23 cellular contexts compared by ENCODE assay signal in genomic region chr3:156094391-156094790, GRCh38. TPM values are rescaled to one million over a fixed set of nuclear protein-coding genes. Genes with fewer than 3 reads are reported as not detected.
DNase-seq lines count a peak whose midpoint lies in the region; ATAC-seq, FAIRE-seq and TF ChIP-seq lines count a peak whose summit lies in the region.
"Had no signal": no experiment of that assay in that cellular context is flagged by ENCODE, and none has a peak within 500 bp of the region (broad histone marks: within the 10 kb centered on the region; RNA-seq: fewer than 3 reads in every experiment).

No MANE protein-coding gene starts in this region.

- H3K4me2 ChIP-seq in H1 (ENCODE audit: insufficient read depth in 1 of 2, low read depth in 2 of 2, low read length in 2 of 2) (peak overlapping the region; percentile 9 to 27; a peak in 2 of 4 replicates), HepG2 (ENCODE audit: low read depth, low read length) (peak overlapping the region; percentile 23; the same call in 1 of the 2 replicates), neural progenitor cell (peak overlapping the region; percentile 32)
- H3K4me2 ChIP-seq: A549; BLaER1 treated with 17β-estradiol and CSF1 and Interleukin-3, amounts not matched to agents 10 nM and 100 nM had no signal

- no peak for TF ChIP-seq CTCF in H1 (IDR thresholded peaks at IDR 0.05; ENCODE audit: control extremely low read depth in 1 of 3, insufficient read depth in 1 of 3, low read depth in 1 of 3, low read length in 3 of 3)
- TF ChIP-seq CTCF in HepG2 (CRISPR knock-in tag; IDR thresholded peaks at IDR 0.05) = no peak
- TF ChIP-seq CTCF in neural progenitor cell (IDR thresholded peaks at IDR 0.05) = no peak

- in situ Hi-C loops in HepG2 (cut with HindIII; ENCODE audit: extremely low pct_ligation_motif_present, low pct_unique_long_range_greater_than_20kb) = no loop called here

- no peak for TF ChIP-seq EP300 in H1 (IDR thresholded peaks at IDR 0.05; ENCODE audit: borderline replicate concordance in 1 of 2, low read depth in 2 of 2, low read length in 2 of 2)
- TF ChIP-seq EP300 in HepG2 (IDR thresholded peaks at IDR 0.05; ENCODE audit: low read depth in 2 of 2, low read length in 2 of 2) = no peak
- no peak for TF ChIP-seq EP300 in HepG2 (CRISPR knock-in tag; IDR thresholded peaks at IDR 0.05; ENCODE audit: borderline replicate concordance)

- DNase-seq in H1 (ENCODE audit: low read depth in 1 of 2, low spot score in 2 of 2) = no peak
- DNase-seq in HepG2 (ENCODE audit: low spot score) = no peak
- DNase-seq in neural progenitor cell (ENCODE audit: low spot score) = no peak
- no peak for DNase-seq in activated CD4-positive, alpha-beta T cell treated with anti-CD3 and anti-CD28 coated beads for 48 hours
- DNase-seq in activated T-cell treated with anti-CD3 and anti-CD28 coated beads, Interleukin-2, amount 50 U/mL, for 4 hours = no peak
- DNase-seq: 8988T; ACHN; AML-193; BE2C; CD4-positive, alpha-beta T cell; CD8-positive, alpha-beta memory T cell; DMS 273 treated with DMSO at 0.1 percent for 48 hours; DMS79; EL; GDM1 had no signal

- no peak for TF ChIP-seq RAD21 in H1 (IDR thresholded peaks at IDR 0.05 in 1 of 2, conservative IDR thresholded peaks at IDR 0.05 in 1 of 2; ENCODE audit: low read depth in 2 of 2, low read length in 2 of 2)
- no peak for TF ChIP-seq RAD21 in HepG2 (CRISPR knock-in tag; IDR thresholded peaks at IDR 0.05)

- H3K4me3 ChIP-seq in H1 (ENCODE audit: extremely low read depth in 1 of 4, insufficient read depth in 2 of 4, low read depth in 3 of 4, low read length in 4 of 4) = no peak overlapping the region
- no peak overlapping the region for H3K4me3 ChIP-seq in HepG2 (replicated peaks in 1 of 3; ENCODE audit: insufficient read depth in 1 of 3, low read depth in 2 of 3, low read length in 3 of 3)
- H3K4me3 ChIP-seq in neural progenitor cell = no peak overlapping the region
- H3K4me3 ChIP-seq: A549; BLaER1 treated with 17β-estradiol and CSF1 and Interleukin-3, amounts not matched to agents 10 nM and 100 nM; GM12878 had no signal

- H2BK12ac ChIP-seq in H1 (ENCODE audit: low read depth, low read length) = no peak overlapping the region

- TF ChIP-seq POLR2A in H1 (IDR thresholded peaks at IDR 0.05; ENCODE audit: control extremely low read depth in 1 of 2, low read depth in 2 of 2, low read length in 2 of 2) = no peak
- TF ChIP-seq POLR2A in HepG2 (IDR thresholded peaks at IDR 0.05; ENCODE audit: insufficient read depth in 1 of 2, low read depth in 2 of 2, low read length in 2 of 2) = no peak

- H3K79me2 ChIP-seq in H1 (ENCODE audit: control insufficient read depth in 1 of 2, insufficient read depth in 2 of 2, low read length in 2 of 2) = no peaks in the 10 kb centered on the region
- no peaks in the 10 kb centered on the region for H3K79me2 ChIP-seq in HepG2 (ENCODE audit: insufficient read depth, low read length)
- no peaks in the 10 kb centered on the region for H3K79me2 ChIP-seq in neural progenitor cell (ENCODE audit: low read depth)

- H3K27me3 ChIP-seq in H1 (replicated peaks in 1 of 4; ENCODE audit: control insufficient read depth in 3 of 4, extremely low read depth in 1 of 4, insufficient read depth in 3 of 4, low read length in 3 of 4) = no peaks in the 10 kb centered on the region
- H3K27me3 ChIP-seq in HepG2 (ENCODE audit: control insufficient read depth in 1 of 2, insufficient read depth in 2 of 2, low read length in 2 of 2) = no peaks in the 10 kb centered on the region
- H3K27me3 ChIP-seq in neural progenitor cell = no peaks in the 10 kb centered on the region
- H3K27me3 ChIP-seq: BE2C; BLaER1 treated with 17β-estradiol and CSF1 and Interleukin-3, amounts not matched to agents 10 nM and 100 nM had no signal

- no peak overlapping the region for H4K8ac ChIP-seq in H1 (ENCODE audit: extremely low read depth, insufficient read depth, low read length)

- H3K23ac ChIP-seq in H1 (ENCODE audit: insufficient read length) = no peak overlapping the region

- H2BK15ac ChIP-seq in H1 (ENCODE audit: low read length) = no peak overlapping the region

- H3K27ac Mint-ChIP-seq in neural progenitor cell = no peak overlapping the region
- H3K27ac Mint-ChIP-seq: CD14-positive monocyte; CD4-positive, alpha-beta T cell; CD8-positive, alpha-beta memory T cell; H9 had no signal

- H3K9me3 Mint-ChIP-seq in neural progenitor cell = no peaks in the 10 kb centered on the region
- H3K9me3 Mint-ChIP-seq in activated T-cell treated with anti-CD3 and anti-CD28 coated beads, Interleukin-2, amount 50 U/mL, for 4 hours = no peaks in the 10 kb centered on the region
- H3K9me3 Mint-ChIP-seq: CD4-positive, alpha-beta T cell; H9 had no signal

- no peak overlapping the region for H2BK5ac ChIP-seq in H1 (ENCODE audit: low read depth, low read length)

- BruUV-seq in HepG2 (replicated peaks; lab: Mats Ljungman, UMichigan) = no TSS peak

- H3K36me3 ChIP-seq in H1 (ENCODE audit: control insufficient read depth in 2 of 4, insufficient read depth in 4 of 4, low read length in 3 of 4) = no peaks in the 10 kb centered on the region
- no peaks in the 10 kb centered on the region for H3K36me3 ChIP-seq in HepG2 (replicated peaks in 1 of 2; ENCODE audit: control insufficient read depth in 1 of 2, insufficient read depth in 2 of 2, low read length in 2 of 2)
- no peaks in the 10 kb centered on the region for H3K36me3 ChIP-seq in neural progenitor cell
- H3K36me3 ChIP-seq: BE2C; BLaER1 treated with 17β-estradiol and CSF1 and Interleukin-3, amounts not matched to agents 10 nM and 100 nM had no signal

- H2AFZ ChIP-seq in H1 (ENCODE audit: low read length) (no peak overlapping the region), HepG2 (ENCODE audit: low read length) (no peak overlapping the region), neural progenitor cell (replicated peaks) (peak overlapping the region; percentile 47)

- no peak overlapping the region for H2AK5ac ChIP-seq in H1 (ENCODE audit: low read depth, low read length)

- H4K91ac ChIP-seq in H1 (replicated peaks; ENCODE audit: insufficient read length, low read length) = no peak overlapping the region

- POLR2A ChIA-PET in H1 (lab: Charles Lee; ENCODE audit: partially characterized antibody) (no interaction called here), HepG2 (lab: Yijun Ruan, JAX) (no interaction called here)

- no peaks in the 10 kb centered on the region for H3K23me2 ChIP-seq in H1 (ENCODE audit: low read depth, low read length)

- H3K56ac ChIP-seq in H1 (replicated peaks; ENCODE audit: insufficient read length, low read depth, low read length) = no peak overlapping the region

- no peak overlapping the region for H3K18ac ChIP-seq in H1 (ENCODE audit: extremely low read depth, low read length)

- H3K4me3 Mint-ChIP-seq in neural progenitor cell = no peak overlapping the region
- no peak overlapping the region for H3K4me3 Mint-ChIP-seq in activated T-cell treated with anti-CD3 and anti-CD28 coated beads, Interleukin-2, amount 50 U/mL, for 4 hours
- H3K4me3 Mint-ChIP-seq: CD14-positive monocyte; CD4-positive, alpha-beta T cell; CD8-positive, alpha-beta memory T cell; H9 had no signal

- H3K79me1 ChIP-seq in H1 (ENCODE audit: low read depth, low read length) = no peaks in the 10 kb centered on the region

- peaks cover 2% of the 10 kb centered on the region for H3K27me3 Mint-ChIP-seq in neural progenitor cell (ENCODE audit: insufficient read depth, low read depth)
- H3K27me3 Mint-ChIP-seq in activated T-cell treated with anti-CD3 and anti-CD28 coated beads, Interleukin-2, amount 50 U/mL, for 4 hours (ENCODE audit: low read depth) = peaks cover 11% of the 10 kb centered on the region

- no peak overlapping the region for H2BK20ac ChIP-seq in H1 (ENCODE audit: low read length)

- no peak overlapping the region for H2BK120ac ChIP-seq in H1 (replicated peaks; ENCODE audit: low read depth, low read length)

- ATAC-seq in HepG2 (no peak), GM18868 (IDR thresholded peaks at IDR 0.05; ENCODE audit: unreplicated experiment) (no peak)
- no peak for ATAC-seq in activated T-cell treated with anti-CD3 and anti-CD28 coated beads, Interleukin-2, amount 50 U/mL, for 4 hours
- ATAC-seq: A549, GM12878, HCT116 had no signal

- H3K36me3 Mint-ChIP-seq in neural progenitor cell = no peaks in the 10 kb centered on the region
- H3K36me3 Mint-ChIP-seq in activated T-cell treated with anti-CD3 and anti-CD28 coated beads, Interleukin-2, amount 50 U/mL, for 4 hours (ENCODE audit: insufficient read depth) = no peaks in the 10 kb centered on the region
- H3K36me3 Mint-ChIP-seq: CD14-positive monocyte; CD8-positive, alpha-beta memory T cell had no signal

- no peak overlapping the region for H3K9ac ChIP-seq in H1 (replicated peaks in 1 of 4; ENCODE audit: extremely low read depth in 1 of 4, low read depth in 3 of 4, low read length in 3 of 4)
- H3K9ac ChIP-seq in HepG2 (ENCODE audit: insufficient read depth, low read depth, low read length) = no peak overlapping the region
- H3K9ac ChIP-seq in neural progenitor cell = no peak overlapping the region
- H3K9ac ChIP-seq: BLaER1 treated with 17β-estradiol and CSF1 and Interleukin-3, amounts not matched to agents 10 nM and 100 nM had no signal

- no peak for FAIRE-seq in H1 (lab: Jason Lieb, UNC)
- FAIRE-seq in HepG2 (lab: Jason Lieb, UNC) = no peak
- FAIRE-seq: A549, D721Med, GM12878 had no signal

- CTCF ChIA-PET in H1 (lab: Charles Lee; ENCODE audit: partially characterized antibody) (interaction anchor here (0.8 to 1.9 kb wide), 4 partner anchors 9 to 367 kb away, joined by 3 to 5 read pairs (median 3); no protein-coding TSS in a partner anchor), HepG2 (lab: Yijun Ruan, JAX; ENCODE audit: low intra/inter-chr PET ratio, low total read pairs) (no interaction called here)

- H4K20me1 ChIP-seq in H1 (replicated peaks in 1 of 2; ENCODE audit: control insufficient read depth in 1 of 2, insufficient read depth in 2 of 2, low read length in 2 of 2) (no peaks in the 10 kb centered on the region), HepG2 (ENCODE audit: insufficient read depth, low read length) (no peaks in the 10 kb centered on the region), neural progenitor cell (ENCODE audit: low read depth) (no peaks in the 10 kb centered on the region)
- H4K20me1 ChIP-seq: BLaER1 treated with 17β-estradiol and CSF1 and Interleukin-3, amounts not matched to agents 10 nM and 100 nM had no signal

- H3K9me3 ChIP-seq in H1 (ENCODE audit: insufficient read depth in 2 of 2, low read depth in 1 of 2, low read length in 1 of 2) (no peaks in the 10 kb centered on the region), HepG2 (ENCODE audit: low read length) (no peaks in the 10 kb centered on the region), neural progenitor cell (ENCODE audit: low read depth) (no peaks in the 10 kb centered on the region)
- H3K9me3 ChIP-seq: BE2C had no signal

- H3K14ac ChIP-seq in H1 (ENCODE audit: insufficient read length) = no peak overlapping the region

- H4K5ac ChIP-seq in H1 (ENCODE audit: insufficient read length, low read depth, low read length) = no peak overlapping the region

- peaks cover 3% of the 10 kb centered on the region for H3K4me1 Mint-ChIP-seq in neural progenitor cell
- H3K4me1 Mint-ChIP-seq in activated T-cell treated with anti-CD3 and anti-CD28 coated beads, Interleukin-2, amount 50 U/mL, for 4 hours (ENCODE audit: low read depth) = no peaks in the 10 kb centered on the region
- H3K4me1 Mint-ChIP-seq: CD14-positive monocyte; CD8-positive, alpha-beta memory T cell had no signal

- no peaks in the 10 kb centered on the region for H3F3A ChIP-seq in neural progenitor cell (ENCODE audit: low read depth)

- H3K27ac ChIP-seq in H1 (ENCODE audit: low read depth, low read length) (no peak overlapping the region), HepG2 (ENCODE audit: extremely low read length, insufficient read depth, low read length) (no peak overlapping the region), neural progenitor cell (no peak overlapping the region)
- H3K27ac ChIP-seq: A549; BLaER1 treated with 17β-estradiol and CSF1 and Interleukin-3, amounts not matched to agents 10 nM and 100 nM had no signal

- no peak overlapping the region for H3K4ac ChIP-seq in H1 (replicated peaks; ENCODE audit: insufficient read length, low read depth, low read length)

- peaks cover 0 to 5% (median under 1%) of the 10 kb centered on the region in 4 experiments; a peak in 3 of 7 replicates for H3K4me1 ChIP-seq in H1 (replicated peaks in 1 of 4; ENCODE audit: control insufficient read depth in 3 of 4, insufficient read depth in 4 of 4, low read length in 3 of 4)
- H3K4me1 ChIP-seq in HepG2 (ENCODE audit: insufficient read depth, low read length) = peaks cover 6% of the 10 kb centered on the region
- no peaks in the 10 kb centered on the region for H3K4me1 ChIP-seq in neural progenitor cell
- H3K4me1 ChIP-seq: A549; BE2C; BLaER1 treated with 17β-estradiol and CSF1 and Interleukin-3, amounts not matched to agents 10 nM and 100 nM had no signal

- intact Hi-C loops in HepG2 (cut with micrococcal nuclease; ENCODE audit: unreplicated experiment) = no loop called here

- WGBS in H1 (ENCODE audit: extremely low coverage in 1 of 2, insufficient coverage in 1 of 2, insufficient read length in 1 of 2, insufficient replicate concordance in 2 of 2, low coverage in 1 of 2, low lambda C conversion rate in 2 of 2, missing lambda C conversion rate in 1 of 2), 2 experiments = 69% methylated on average over 2 of the region's 2 CpGs; no CpG with 5 or more reads in 1 of the 2 experiments
- 18% methylated on average over 2 of the region's 2 CpGs for WGBS in HepG2 (ENCODE audit: low lambda C conversion rate)

RNA-seq across cellular contexts. Expression of gene KCNAB1, which starts 26.0 kb away (rescaled TPM):
- 2.3 and 2.4 TPM in 2 replicates for total RNA-seq in H1 (2021; fragmentation: NEBNext Ultra II Directional; extraction: Animal tissue kit (Norgen Biotek cat#: 25700))
- polyA plus RNA-seq in H1 (2011; rRNA removed) (0.31 and 0.51 TPM in 2 replicates), HepG2 (2011; rRNA removed) (not detected in 2 replicates)
- polyA plus RNA-seq in H1 (2011; cell fraction: cytosol; rRNA removed) = 0.37 TPM
- 0.33 TPM for polyA plus RNA-seq in H1 (2011; cell fraction: nucleus; rRNA removed)
- polyA plus RNA-seq in H1 (2012, experiment 1 of 2) = 1.2 to 2.2 TPM (median 1.8 TPM) in 4 replicates
- polyA plus RNA-seq in H1 (2012, experiment 2 of 2) = 0.07 TPM
- polyA plus RNA-seq in H1 (2013, experiment 1 of 2) = 0.79 TPM
- 0.53 TPM for polyA plus RNA-seq in H1 (2013, experiment 2 of 2)
- polyA minus RNA-seq in H1 (2011; rRNA and poly(A)+ RNA removed) = 1.5 and 2.1 TPM in 2 replicates
- polyA minus RNA-seq in H1 (2011; cell fraction: cytosol; rRNA and poly(A)+ RNA removed) = 1.5 TPM
- polyA minus RNA-seq in H1 (2011; cell fraction: nucleus; rRNA and poly(A)+ RNA removed) = 3.2 TPM
- total RNA-seq in HepG2 (2016; rRNA removed; fragmentation: Illumina TruSeq; extraction: Trizol) (not detected in 2 replicates), neural progenitor cell (ENCODE audit: low replicate concordance) (0.15 and 0.24 TPM in 2 replicates)
- total RNA-seq in HepG2 (2016; cell fraction: cytosol; rRNA removed; fragmentation: Illumina TruSeq; extraction: Trizol; ENCODE audit: low read depth) = not detected in 2 replicates
- not detected in 2 replicates for total RNA-seq in HepG2 (2016; cell fraction: insoluble cytoplasmic fraction; rRNA removed; fragmentation: Illumina TruSeq; extraction: Trizol)
- not detected in 2 replicates for total RNA-seq in HepG2 (2016; cell fraction: membrane; rRNA removed; fragmentation: Illumina TruSeq; extraction: Trizol)
- total RNA-seq in HepG2 (2016; cell fraction: nucleus; rRNA removed; fragmentation: Illumina TruSeq; extraction: Trizol) = not detected in 2 replicates
- polyA plus RNA-seq in HepG2 (2011; cell fraction: cytosol; rRNA removed) = not detected in 2 replicates
- not detected in 2 replicates for polyA plus RNA-seq in HepG2 (2011; cell fraction: nucleus; rRNA removed)
- 0.15 and 0.16 TPM in 2 replicates for polyA plus RNA-seq in HepG2 (2012)
- not detected in 2 replicates for polyA plus RNA-seq in HepG2 (2016; cell fraction: cytosol; fragmentation: Illumina TruSeq; extraction: Trizol; ENCODE audit: low read depth)
- polyA plus RNA-seq in HepG2 (2016; cell fraction: insoluble cytoplasmic fraction; fragmentation: Illumina TruSeq; extraction: Trizol; ENCODE audit: low read depth) = not detected in 2 replicates
- not detected in 2 replicates for polyA plus RNA-seq in HepG2 (2016; cell fraction: membrane; fragmentation: Illumina TruSeq; extraction: Trizol; ENCODE audit: low read depth)
- not detected in 2 replicates for polyA plus RNA-seq in HepG2 (2016; cell fraction: nucleus; fragmentation: Illumina TruSeq; extraction: Trizol; ENCODE audit: insufficient read depth, low read depth)
- not detected in 2 replicates for polyA minus RNA-seq in HepG2 (2011; rRNA and poly(A)+ RNA removed; ENCODE audit: low replicate concordance)
- polyA minus RNA-seq in HepG2 (2011; cell fraction: cytosol; rRNA and poly(A)+ RNA removed) = not detected in 2 replicates
- polyA minus RNA-seq in HepG2 (2011; cell fraction: nucleus; rRNA and poly(A)+ RNA removed) = 0.12 and 0.13 TPM in 2 replicates
- total RNA-seq in activated T-cell treated with anti-CD3 and anti-CD28 coated beads, Interleukin-2, amount 50 U/mL, for 4 hours = not detected
- total RNA-seq: CD8-positive, alpha-beta memory T cell; GM12878 had no signal
- polyA plus RNA-seq: A549 had no signal
